11 cellular contexts compared by ENCODE assay signal in the genomic region with DNA sequence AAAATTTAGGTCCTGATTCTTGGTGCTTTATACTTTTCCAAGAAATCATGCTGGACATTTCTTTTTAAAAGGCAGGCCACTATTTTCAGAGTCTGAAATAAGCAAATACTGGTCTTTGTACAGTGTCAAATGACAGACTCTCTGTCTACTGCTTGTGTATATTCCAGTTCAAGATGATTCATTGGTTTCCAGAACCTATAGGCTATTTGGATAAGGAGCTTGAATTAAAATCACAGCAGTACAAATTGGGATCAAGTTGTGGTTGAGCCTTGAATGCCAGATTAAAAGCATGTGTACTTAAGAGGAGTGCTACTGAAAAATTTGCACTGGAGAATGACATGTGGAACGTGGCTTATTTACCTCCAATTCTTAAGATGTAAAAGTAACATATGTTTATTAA. TPM values are rescaled to one million over a fixed set of nuclear protein-coding genes. Genes with fewer than 3 reads are reported as not detected.
DNase-seq lines count a peak whose midpoint lies in the region; ATAC-seq and TF ChIP-seq lines count a peak whose summit lies in the region.
"Had no signal": no experiment of that assay in that cellular context is flagged by ENCODE, and none has a peak within 500 bp of the region (broad histone marks: within the 10 kb centered on the region; RNA-seq: fewer than 3 reads in every experiment).

No MANE protein-coding gene starts in this region.

- intact Hi-C loops in activated naive CD4-positive, alpha-beta T cell treated with anti-CD3 and anti-CD28 coated beads for 36 hours (cut with micrococcal nuclease): loop anchor here (2.0 kb wide), 2 partner anchors 16 to 74 kb away; no protein-coding TSS in a partner anchor
- intact Hi-C loops in Panc1 (cut with micrococcal nuclease; ENCODE audit: unreplicated experiment) (no loop called here), stomach (cut with DNase I; ENCODE audit: low total_unique reads) (no loop called here)

- ATAC-seq in Panc1: 0 out of 2 replicates have a peak, but pooled peaks have one; percentile 58

- peaks cover 11% of the 10 kb centered on the region for H3K36me3 Mint-ChIP-seq in activated naive CD4-positive, alpha-beta T cell treated with anti-CD3 and anti-CD28 coated beads for 36 hours (ENCODE audit: low read depth)
- peaks cover 28% of the 10 kb centered on the region for H3K36me3 Mint-ChIP-seq in activated naive CD4-positive, alpha-beta T cell treated with anti-CD3 and anti-CD28 coated beads, Interleukin-2, amount 10 ng/mL, durations not matched to agents 7 days and 5 days

- H3K27me3 ChIP-seq in Panc1 (ENCODE audit: control insufficient read depth, insufficient read depth, low read length) (no peaks in the 10 kb centered on the region), stomach (no peaks in the 10 kb centered on the region)

- no peak overlapping the region for H3K4me3 ChIP-seq in Panc1 (ENCODE audit: low read depth in 2 of 2, low read length in 2 of 2)
- H3K4me3 ChIP-seq in fibroblast of pulmonary artery (replicated peaks; ENCODE audit: low read depth, low read length): no peak overlapping the region
- no peak overlapping the region for H3K4me3 ChIP-seq in stomach

- DNase-seq in activated naive CD4-positive, alpha-beta T cell treated with anti-CD3 and anti-CD28 coated beads for 36 hours: no peak
- DNase-seq in activated naive CD4-positive, alpha-beta T cell treated with anti-CD3 and anti-CD28 coated beads, Interleukin-2, amount 10 ng/mL, durations not matched to agents 7 days and 5 days: no peak
- DNase-seq in Panc1 (ENCODE audit: low read depth, low spot score): no peak
- DNase-seq in fibroblast of pulmonary artery (ENCODE audit: low read depth): peak; percentile 40
- DNase-seq in stomach: no peak
- no peak for DNase-seq in activated CD4-positive, alpha-beta T cell treated with anti-CD3 and anti-CD28 coated beads for 48 hours
- DNase-seq in GF-D8 (lab: John Stamatoyannopoulos, UW): no peak
- DNase-seq in SHP77 treated with DMSO at 0.1 percent for 48 hours (lab: John Stamatoyannopoulos, UW): no peak
- DNase-seq: C1 segment of cervical spinal cord, glutamatergic neuron, NCI-H774 had no signal

- H3K27ac ChIP-seq in Panc1 (ENCODE audit: low read length) (no peak overlapping the region), stomach (peak overlapping the region in 3 of 5 donors; percentile 21 to 34 (median 33))

- H3K4me1 ChIP-seq in Panc1 (ENCODE audit: control insufficient read depth, insufficient read depth, low read length): peaks cover 32% of the 10 kb centered on the region
- peaks cover 59 to 100% (median 82%) of the 10 kb centered on the region in 4 donors for H3K4me1 ChIP-seq in stomach

- whole genome bisulfite sequencing in stomach, 5 donors: 9 to 21% (median 17%) methylated on average over 1 of the region's 1 CpG

- CTCF ChIA-PET in activated naive CD4-positive, alpha-beta T cell treated with anti-CD3 and anti-CD28 coated beads for 36 hours (lab: Charles Lee): no interaction called here
- CTCF ChIA-PET in activated naive CD4-positive, alpha-beta T cell treated with anti-CD3 and anti-CD28 coated beads, Interleukin-2, amount 10 ng/mL, durations not matched to agents 7 days and 5 days (lab: Charles Lee): interaction anchor here (1.2 kb wide), 2 partner anchors 41 to 43 kb away, joined by 3 to 5 read pairs; no protein-coding TSS in a partner anchor
- CTCF ChIA-PET in Panc1 (lab: Charles Lee): interaction anchor here (0.6 kb wide), 1 partner anchor 189 kb away, joined by 3 read pairs; no protein-coding TSS in a partner anchor

- no peak for TF ChIP-seq EP300 in stomach (IDR thresholded peaks at IDR 0.05)

- no peak overlapping the region for H3K4me3 Mint-ChIP-seq in activated naive CD4-positive, alpha-beta T cell treated with anti-CD3 and anti-CD28 coated beads for 36 hours
- no peak overlapping the region for H3K4me3 Mint-ChIP-seq in activated naive CD4-positive, alpha-beta T cell treated with anti-CD3 and anti-CD28 coated beads, Interleukin-2, amount 10 ng/mL, durations not matched to agents 7 days and 5 days

- no TSS peak for BruUV-seq in Panc1 (replicated peaks; lab: Mats Ljungman, UMichigan)

- no peaks in the 10 kb centered on the region for H3K27me3 Mint-ChIP-seq in activated naive CD4-positive, alpha-beta T cell treated with anti-CD3 and anti-CD28 coated beads for 36 hours (ENCODE audit: low read depth)
- no peaks in the 10 kb centered on the region for H3K27me3 Mint-ChIP-seq in activated naive CD4-positive, alpha-beta T cell treated with anti-CD3 and anti-CD28 coated beads, Interleukin-2, amount 10 ng/mL, durations not matched to agents 7 days and 5 days

- H3K9me3 ChIP-seq in Panc1 (ENCODE audit: control insufficient read depth, insufficient read depth, low read depth, low read length) (no peaks in the 10 kb centered on the region), stomach (no peaks in the 10 kb centered on the region)

- peak overlapping the region; percentile 8 for H3K27ac Mint-ChIP-seq in activated naive CD4-positive, alpha-beta T cell treated with anti-CD3 and anti-CD28 coated beads for 36 hours
- H3K27ac Mint-ChIP-seq in activated naive CD4-positive, alpha-beta T cell treated with anti-CD3 and anti-CD28 coated beads, Interleukin-2, amount 10 ng/mL, durations not matched to agents 7 days and 5 days: no peak overlapping the region

- TF ChIP-seq POLR2A in stomach (IDR thresholded peaks at IDR 0.05): no peak

- in situ Hi-C loops in Panc1 (cut with HindIII; ENCODE audit: low pct_unique_long_range_greater_than_20kb, low sequenced_read_pairs): no loop called here

- no peak for TF ChIP-seq CTCF in Panc1 (IDR thresholded peaks at IDR 0.05)
- no peak for TF ChIP-seq CTCF in fibroblast of pulmonary artery (IDR thresholded peaks at IDR 0.05; ENCODE audit: low read length, missing control alignments)
- no peak for TF ChIP-seq CTCF in stomach (IDR thresholded peaks at IDR 0.05)

- H3K4me1 Mint-ChIP-seq in activated naive CD4-positive, alpha-beta T cell treated with anti-CD3 and anti-CD28 coated beads for 36 hours (ENCODE audit: low read depth): peaks cover 87% of the 10 kb centered on the region
- peaks cover 61% of the 10 kb centered on the region for H3K4me1 Mint-ChIP-seq in activated naive CD4-positive, alpha-beta T cell treated with anti-CD3 and anti-CD28 coated beads, Interleukin-2, amount 10 ng/mL, durations not matched to agents 7 days and 5 days

- no peaks in the 10 kb centered on the region; the same call in 1 of the 2 replicates for H3K36me3 ChIP-seq in Panc1 (ENCODE audit: control insufficient read depth, insufficient read depth, low read length)
- no peaks in the 10 kb centered on the region for H3K36me3 ChIP-seq in stomach

- H3K9me3 Mint-ChIP-seq in activated naive CD4-positive, alpha-beta T cell treated with anti-CD3 and anti-CD28 coated beads for 36 hours: no peaks in the 10 kb centered on the region
- H3K9me3 Mint-ChIP-seq in activated naive CD4-positive, alpha-beta T cell treated with anti-CD3 and anti-CD28 coated beads, Interleukin-2, amount 10 ng/mL, durations not matched to agents 7 days and 5 days: no peaks in the 10 kb centered on the region

- POLR2A ChIA-PET in Panc1 (lab: Charles Lee): interaction anchor here (1.3 kb wide), 1 partner anchor 11 kb away, joined by 3 read pairs; a partner anchor contains a TSS

RNA-seq across cellular contexts. Expression of a gene that starts 10.7 kb away (rescaled TPM):
- 10 to 100 TPM; 63.3 to 63.4 TPM for total RNA-seq in activated naive CD4-positive, alpha-beta T cell treated with anti-CD3 and anti-CD28 coated beads for 36 hours
- total RNA-seq in Panc1 (2021; ENCODE audit: unreplicated experiment): 51.4 TPM
- 20.9 TPM for polyA plus RNA-seq in Panc1 (2012; ENCODE audit: insufficient read length)
- total RNA-seq in stomach: 100 to 1,000 TPM in 2 of 5 donors, 10 to 100 TPM in 3; 64.8 to 330 (median 93.9) TPM
- polyA plus RNA-seq in stomach: 10 to 100 TPM in 2 of 3 donors, 1 to 10 TPM in 1; 9.4 to 12.5 (median 11.9) TPM
